ENCODE assay signal across 11 cellular contexts in genomic region chr3:47057212-47057671, GRCh38.
DNase-seq lines count a peak whose midpoint lies in the region; ATAC-seq, FAIRE-seq and TF ChIP-seq lines count a peak whose summit lies in the region.
"Had no signal": no experiment of that assay in that cellular context is flagged by ENCODE, and none has a peak within 500 bp of the region (broad histone marks: within the 10 kb centered on the region; RNA-seq: fewer than 3 reads in every experiment).

No MANE protein-coding gene starts in this region.

- H3K36me3 ChIP-seq in small intestine (ENCODE audit: control insufficient read depth in 2 of 2, insufficient read depth in 2 of 2, low read length in 2 of 2): peaks cover 0 to 10% of the 10 kb centered on the region in 2 donors

- peak overlapping the region; percentile 89 for H3K27ac Mint-ChIP-seq in CD4-positive, alpha-beta T cell
- H3K27ac Mint-ChIP-seq in activated CD4-positive, alpha-beta T cell treated with anti-CD3 and anti-CD28 coated beads for 36 hours: peak overlapping the region; percentile 69
- peak overlapping the region; percentile 30 for H3K27ac Mint-ChIP-seq in activated naive CD8-positive, alpha-beta T cell treated with anti-CD3 and anti-CD28 coated beads, Interleukin-2, amount 10 ng/mL, durations not matched to agents 7 days and 5 days

- 78 to 80% (median 78%) methylated on average over 6 of the region's 6 CpGs for WGBS in small intestine, 3 donors

- no peak overlapping the region for H3K4me3 ChIP-seq in small intestine (ENCODE audit: low read depth in 1 of 2, low read length in 2 of 2)

- ATAC-seq in CD4-positive, alpha-beta T cell (ENCODE audit: poor library complexity): peak; percentile 87
- ATAC-seq in activated CD4-positive, alpha-beta T cell treated with anti-CD3 and anti-CD28 coated beads for 36 hours: peak; percentile 88
- ATAC-seq in activated naive CD8-positive, alpha-beta T cell treated with anti-CD3 and anti-CD28 coated beads, Interleukin-2, amount 10 ng/mL, durations not matched to agents 7 days and 5 days (ENCODE audit: low read depth): peak; percentile 75
- no peak for ATAC-seq in GM18858 (IDR thresholded peaks at IDR 0.05; ENCODE audit: unreplicated experiment)

- no peaks in the 10 kb centered on the region for H3K4me1 ChIP-seq in small intestine (ENCODE audit: control insufficient read depth in 2 of 2, insufficient read depth in 1 of 2, low read depth in 1 of 2, low read length in 1 of 2)

- no peaks in the 10 kb centered on the region for H3K27me3 ChIP-seq in CD4-positive, alpha-beta T cell (ENCODE audit: control insufficient read depth, insufficient read depth, low read length)
- H3K27me3 ChIP-seq in small intestine (ENCODE audit: control insufficient read depth in 2 of 2, insufficient read depth in 2 of 2, low read length in 2 of 2): no peaks in the 10 kb centered on the region

- no peaks in the 10 kb centered on the region for H3K9me3 ChIP-seq in CD4-positive, alpha-beta T cell (ENCODE audit: control insufficient read depth, low read length)
- no peaks in the 10 kb centered on the region for H3K9me3 ChIP-seq in small intestine (ENCODE audit: control insufficient read depth, low read depth)

- POLR2A ChIA-PET in CD4-positive, alpha-beta T cell (lab: Charles Lee): interaction anchor here (1.7 kb wide), 1 partner anchor 107 kb away, joined by 4 read pairs; the partner anchor contains the start of gene SETD2
- POLR2A ChIA-PET in activated CD4-positive, alpha-beta T cell treated with anti-CD3 and anti-CD28 coated beads for 36 hours (lab: Charles Lee): interaction anchor here (0.6 to 1.0 kb wide), 2 partner anchors 27 to 407 kb away, joined by 3 read pairs; no protein-coding TSS in a partner anchor
- POLR2A ChIA-PET in activated naive CD8-positive, alpha-beta T cell treated with anti-CD3 and anti-CD28 coated beads, Interleukin-2, amount 10 ng/mL, durations not matched to agents 7 days and 5 days (lab: Charles Lee): interaction anchor here (0.7 kb wide), 1 partner anchor 12 kb away, joined by 3 read pairs; no protein-coding TSS in a partner anchor

- intact Hi-C loops in CD4-positive, alpha-beta T cell (cut with DNase I, micrococcal nuclease): loop anchor here in 1 of 2 experiments (1.0 to 10.0 kb wide), 3 partner anchors 19 to 112 kb away; partner anchors contain the start of gene SETD2
- intact Hi-C loops in activated CD4-positive, alpha-beta T cell treated with anti-CD3 and anti-CD28 coated beads for 36 hours (cut with DNase I, micrococcal nuclease): loop anchor here (1.0 to 10.0 kb wide), 5 partner anchors 39 to 226 kb away; partner anchors contain the start of genes SETD2 (in 2 of the 2), KIF9 (in 1 of the 2) and KLHL18 (in 1 of the 2)

- peaks cover 71% of the 10 kb centered on the region for H3K36me3 Mint-ChIP-seq in CD4-positive, alpha-beta T cell (ENCODE audit: low read depth)
- peaks cover 40% of the 10 kb centered on the region for H3K36me3 Mint-ChIP-seq in activated CD4-positive, alpha-beta T cell treated with anti-CD3 and anti-CD28 coated beads for 36 hours (ENCODE audit: low read depth)
- peaks cover 39% of the 10 kb centered on the region for H3K36me3 Mint-ChIP-seq in activated naive CD8-positive, alpha-beta T cell treated with anti-CD3 and anti-CD28 coated beads, Interleukin-2, amount 10 ng/mL, durations not matched to agents 7 days and 5 days

- no peaks in the 10 kb centered on the region for H3K27me3 Mint-ChIP-seq in CD4-positive, alpha-beta T cell
- H3K27me3 Mint-ChIP-seq in activated CD4-positive, alpha-beta T cell treated with anti-CD3 and anti-CD28 coated beads for 36 hours: no peaks in the 10 kb centered on the region
- H3K27me3 Mint-ChIP-seq in activated naive CD8-positive, alpha-beta T cell treated with anti-CD3 and anti-CD28 coated beads, Interleukin-2, amount 10 ng/mL, durations not matched to agents 7 days and 5 days: no peaks in the 10 kb centered on the region

- CTCF ChIA-PET in CD4-positive, alpha-beta T cell (lab: Charles Lee): interaction anchor here (1.0 kb wide), 1 partner anchor 148 kb away, joined by 3 read pairs; no protein-coding TSS in a partner anchor
- CTCF ChIA-PET in activated CD4-positive, alpha-beta T cell treated with anti-CD3 and anti-CD28 coated beads for 36 hours (lab: Charles Lee): interaction anchor here (1.3 to 1.4 kb wide), 2 partner anchors 10 to 58 kb away, joined by 4 to 5 read pairs; no protein-coding TSS in a partner anchor

- peak overlapping the region; percentile 43 for H3K4me3 Mint-ChIP-seq in CD4-positive, alpha-beta T cell
- no peak overlapping the region for H3K4me3 Mint-ChIP-seq in activated CD4-positive, alpha-beta T cell treated with anti-CD3 and anti-CD28 coated beads for 36 hours
- peak overlapping the region; percentile 14 for H3K4me3 Mint-ChIP-seq in activated naive CD8-positive, alpha-beta T cell treated with anti-CD3 and anti-CD28 coated beads, Interleukin-2, amount 10 ng/mL, durations not matched to agents 7 days and 5 days

- FAIRE-seq in small intestine (lab: Jason Lieb, UNC): no peak

- no peak for TF ChIP-seq CTCF in CD4-positive, alpha-beta T cell (IDR thresholded peaks at IDR 0.05)

- H3K4me1 Mint-ChIP-seq in CD4-positive, alpha-beta T cell (ENCODE audit: low read depth): peaks cover 61% of the 10 kb centered on the region
- H3K4me1 Mint-ChIP-seq in activated CD4-positive, alpha-beta T cell treated with anti-CD3 and anti-CD28 coated beads for 36 hours: peaks cover 37% of the 10 kb centered on the region
- H3K4me1 Mint-ChIP-seq in activated naive CD8-positive, alpha-beta T cell treated with anti-CD3 and anti-CD28 coated beads, Interleukin-2, amount 10 ng/mL, durations not matched to agents 7 days and 5 days: peaks cover 34% of the 10 kb centered on the region

- DNase-seq in CD4-positive, alpha-beta T cell: peak in 9 of 10 experiments; percentile 21 to 60 (median 35)
- peak; percentile 69 for DNase-seq in activated CD4-positive, alpha-beta T cell treated with anti-CD3 and anti-CD28 coated beads for 36 hours
- DNase-seq in activated naive CD8-positive, alpha-beta T cell treated with anti-CD3 and anti-CD28 coated beads, Interleukin-2, amount 10 ng/mL, durations not matched to agents 7 days and 5 days: no peak
- peak; percentile 11 for DNase-seq in small intestine
- no peak for DNase-seq in globus pallidus (ENCODE audit: low spot score)
- DNase-seq in nucleus accumbens (lab: John Stamatoyannopoulos, UW): no peak
- no peak for DNase-seq in effector CD8-positive, alpha-beta T cell (lab: John Stamatoyannopoulos, UW)
- DNase-seq: C1 segment of cervical spinal cord, cortex of kidney, islet precursor cell had no signal

- H3K27ac ChIP-seq in CD4-positive, alpha-beta T cell (ENCODE audit: low read depth, low read length): peak overlapping the region; percentile 18
- H3K27ac ChIP-seq in small intestine (ENCODE audit: low read depth in 1 of 2, low read length in 1 of 2): peak overlapping the region in 1 of 2 donors; percentile 24

- H3K9me3 Mint-ChIP-seq in CD4-positive, alpha-beta T cell: no peaks in the 10 kb centered on the region
- H3K9me3 Mint-ChIP-seq in activated CD4-positive, alpha-beta T cell treated with anti-CD3 and anti-CD28 coated beads for 36 hours (ENCODE audit: low read depth): no peaks in the 10 kb centered on the region
- H3K9me3 Mint-ChIP-seq in activated naive CD8-positive, alpha-beta T cell treated with anti-CD3 and anti-CD28 coated beads, Interleukin-2, amount 10 ng/mL, durations not matched to agents 7 days and 5 days: no peaks in the 10 kb centered on the region

Comparison
In these comparisons a context has a peak if more than half of its experiments do, and no peak if none do; other contexts are left out.
1. DNase-seq: peak in CD4-positive, alpha-beta T cell (9 of 10), activated CD4-positive, alpha-beta T cell treated with anti-CD3 and anti-CD28 coated beads for 36 hours (single experiment) and small intestine (single experiment); none in activated naive CD8-positive, alpha-beta T cell treated with anti-CD3 and anti-CD28 coated beads, Interleukin-2, amount 10 ng/mL, durations not matched to agents 7 days and 5 days (single experiment), globus pallidus (single experiment), nucleus accumbens (0 of 56) and effector CD8-positive, alpha-beta T cell (single experiment).
2. H3K27ac Mint-ChIP-seq: peak in every context shown above with its lines; median percentile 89 in CD4-positive, alpha-beta T cell; 69 in activated CD4-positive, alpha-beta T cell treated with anti-CD3 and anti-CD28 coated beads for 36 hours; 30 in activated naive CD8-positive, alpha-beta T cell treated with anti-CD3 and anti-CD28 coated beads, Interleukin-2, amount 10 ng/mL, durations not matched to agents 7 days and 5 days.